14 cellular contexts compared by ENCODE assay signal in genomic region chr4:175810360-175810759, GRCh38. TPM values are rescaled to one million over a fixed set of nuclear protein-coding genes. Genes with fewer than 3 reads are reported as not detected.
DNase-seq lines count a peak whose midpoint lies in the region; ATAC-seq and TF ChIP-seq lines count a peak whose summit lies in the region.
"Had no signal": no experiment of that assay in that cellular context is flagged by ENCODE, and none has a peak within 500 bp of the region (broad histone marks: within the 10 kb centered on the region; RNA-seq: fewer than 3 reads in every experiment).

No MANE protein-coding gene starts in this region.

- H3K9me2 ChIP-seq in neural cell (ENCODE audit: insufficient read depth, low read length), result no peaks in the 10 kb centered on the region

- peak overlapping the region; percentile 74 for H3K4me3 ChIP-seq in neural cell (ENCODE audit: low read length)
- H3K4me3 ChIP-seq: BLaER1 had no signal

- no peak for TF ChIP-seq EP300 in neural cell (conservative IDR thresholded peaks at IDR 0.05; ENCODE audit: poor library complexity, severe bottlenecking)

- peak; percentile 71 for DNase-seq in G401 (ENCODE audit: low spot score)
- DNase-seq in NCI-H69 (lab: John Stamatoyannopoulos, UW), result peak; percentile 48
- peak; percentile 62 for DNase-seq in cerebellar cortex (ENCODE audit: low spot score)
- DNase-seq in NCI-H1092 (lab: John Stamatoyannopoulos, UW), result no peak
- DNase-seq: 8988T; AML-193; CD8-positive, alpha-beta memory T cell; DMS 273 treated with DMSO at 0.1 percent for 48 hours; DMS79 had no signal

- peak overlapping the region; percentile 80 for H3K9ac ChIP-seq in neural cell (ENCODE audit: low read length)
- H3K9ac ChIP-seq: BLaER1 had no signal

- H4K20me1 ChIP-seq in neural cell (ENCODE audit: insufficient read depth), result no peaks in the 10 kb centered on the region
- H4K20me1 ChIP-seq: BLaER1 had no signal

- no peak overlapping the region for H2AFZ ChIP-seq in neural cell (ENCODE audit: low read depth, low read length)

- H3K4me2 ChIP-seq in neural cell (ENCODE audit: low read length), result peak overlapping the region; percentile 96
- H3K4me2 ChIP-seq: BLaER1 had no signal

- H3K9me3 ChIP-seq in neural cell (ENCODE audit: low read length), result no peaks in the 10 kb centered on the region
- H3K9me3 ChIP-seq: BLaER1 had no signal

- H3K27ac ChIP-seq in neural cell (ENCODE audit: low read length), result peak overlapping the region; percentile 96
- H3K27ac ChIP-seq: BLaER1 had no signal

- peak; percentile 22 for TF ChIP-seq RAD21 in neural cell (conservative IDR thresholded peaks at IDR 0.05)

- H3K36me3 ChIP-seq in neural cell (ENCODE audit: insufficient read depth, low read length), result no peaks in the 10 kb centered on the region
- H3K36me3 ChIP-seq: BLaER1 had no signal

- no peaks in the 10 kb centered on the region for H3K27me3 ChIP-seq in neural cell (ENCODE audit: insufficient read depth, low read depth, low read length)
- H3K27me3 ChIP-seq: BLaER1 had no signal

- H3K79me2 ChIP-seq in neural cell (replicated peaks; ENCODE audit: insufficient read depth, low read length), result peaks cover 66% of the 10 kb centered on the region

- in situ Hi-C loops in G401 (cut with HindIII; ENCODE audit: low sequenced_read_pairs), result no loop called here

- TF ChIP-seq CTCF in neural cell (IDR thresholded peaks at IDR 0.05; ENCODE audit: poor library complexity, severe bottlenecking), result no peak

- ATAC-seq in HG03460 (IDR thresholded peaks at IDR 0.05; ENCODE audit: unreplicated experiment) (no peak), HG03095 (IDR thresholded peaks at IDR 0.05; ENCODE audit: unreplicated experiment) (no peak), GM19328 (IDR thresholded peaks at IDR 0.05; ENCODE audit: unreplicated experiment) (no peak)

- H3F3A ChIP-seq in neural cell (ENCODE audit: insufficient read depth, low read length, poor library complexity, severe bottlenecking), result no peaks in the 10 kb centered on the region

TF ChIP-seq in neural cell, 6 proteins besides CTCF, POLR2A, EP300 and RAD21:
- TF ChIP-seq POLR2AphosphoS5 (IDR thresholded peaks at IDR 0.05), result peak; percentile 34
- TF ChIP-seq, protein P1, sequence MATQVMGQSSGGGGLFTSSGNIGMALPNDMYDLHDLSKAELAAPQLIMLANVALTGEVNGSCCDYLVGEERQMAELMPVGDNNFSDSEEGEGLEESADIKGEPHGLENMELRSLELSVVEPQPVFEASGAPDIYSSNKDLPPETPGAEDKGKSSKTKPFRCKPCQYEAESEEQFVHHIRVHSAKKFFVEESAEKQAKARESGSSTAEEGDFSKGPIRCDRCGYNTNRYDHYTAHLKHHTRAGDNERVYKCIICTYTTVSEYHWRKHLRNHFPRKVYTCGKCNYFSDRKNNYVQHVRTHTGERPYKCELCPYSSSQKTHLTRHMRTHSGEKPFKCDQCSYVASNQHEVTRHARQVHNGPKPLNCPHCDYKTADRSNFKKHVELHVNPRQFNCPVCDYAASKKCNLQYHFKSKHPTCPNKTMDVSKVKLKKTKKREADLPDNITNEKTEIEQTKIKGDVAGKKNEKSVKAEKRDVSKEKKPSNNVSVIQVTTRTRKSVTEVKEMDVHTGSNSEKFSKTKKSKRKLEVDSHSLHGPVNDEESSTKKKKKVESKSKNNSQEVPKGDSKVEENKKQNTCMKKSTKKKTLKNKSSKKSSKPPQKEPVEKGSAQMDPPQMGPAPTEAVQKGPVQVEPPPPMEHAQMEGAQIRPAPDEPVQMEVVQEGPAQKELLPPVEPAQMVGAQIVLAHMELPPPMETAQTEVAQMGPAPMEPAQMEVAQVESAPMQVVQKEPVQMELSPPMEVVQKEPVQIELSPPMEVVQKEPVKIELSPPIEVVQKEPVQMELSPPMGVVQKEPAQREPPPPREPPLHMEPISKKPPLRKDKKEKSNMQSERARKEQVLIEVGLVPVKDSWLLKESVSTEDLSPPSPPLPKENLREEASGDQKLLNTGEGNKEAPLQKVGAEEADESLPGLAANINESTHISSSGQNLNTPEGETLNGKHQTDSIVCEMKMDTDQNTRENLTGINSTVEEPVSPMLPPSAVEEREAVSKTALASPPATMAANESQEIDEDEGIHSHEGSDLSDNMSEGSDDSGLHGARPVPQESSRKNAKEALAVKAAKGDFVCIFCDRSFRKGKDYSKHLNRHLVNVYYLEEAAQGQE (IDR thresholded peaks at IDR 0.05; ENCODE audit: borderline replicate concordance), result no peak

RNA-seq across cellular contexts. Expression of gene GPM6A, which starts 1.7 kb away (rescaled TPM):
- not detected in 2 replicates for total RNA-seq in G401 (2014; rRNA removed; shearing (Covaris generic))
- 1,098 and 1,313 TPM in 2 replicates for polyA plus RNA-seq in neural cell
- 691 and 759 TPM in 2 replicates for polyA minus RNA-seq in neural cell
- total RNA-seq: CD8-positive, alpha-beta memory T cell had no signal
- polyA plus RNA-seq: CD8-positive, alpha-beta memory T cell had no signal
